10 cellular contexts compared by ENCODE assay signal in the genomic region with DNA sequence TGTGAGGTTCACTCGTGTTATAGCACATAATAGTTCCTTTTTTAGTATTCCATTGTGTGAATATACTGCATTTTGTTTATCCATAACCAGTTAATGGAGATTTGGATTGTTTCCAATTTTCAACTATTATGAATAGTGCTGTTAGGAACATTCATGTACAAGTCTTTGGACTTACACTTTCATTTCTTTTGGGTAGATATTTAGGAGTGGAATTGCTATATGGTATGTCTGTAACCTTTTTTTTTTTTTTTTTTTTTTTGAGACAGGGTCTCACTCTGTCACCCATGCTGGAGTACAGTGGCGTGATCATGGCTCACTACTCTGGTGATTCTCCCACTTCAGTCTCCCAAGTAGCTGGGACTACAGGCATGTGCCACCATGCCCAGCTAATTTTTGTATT. TPM values are rescaled to one million over a fixed set of nuclear protein-coding genes. Genes with fewer than 3 reads are reported as not detected.
DNase-seq lines count a peak whose midpoint lies in the region; ATAC-seq lines count a peak whose summit lies in the region.
"Not testable (repeated sequence)": the region's sequence is repeated elsewhere in the genome, so short reads cannot be mapped to it uniquely, and the experiment has no call there.
"Had no signal": no experiment of that assay in that cellular context is flagged by ENCODE, and none has a peak within 500 bp of the region (broad histone marks: within the 10 kb centered on the region; RNA-seq: fewer than 3 reads in every experiment).

No MANE protein-coding gene starts in this region.

- not testable (repeated sequence) for H3K4me3 ChIP-seq in CD4-positive, alpha-beta memory T cell (ENCODE audit: low read length in 2 of 2)

- peaks cover 39 to 59% (median 45%) of the 10 kb centered on the region in 4 donors for H3K4me1 Mint-ChIP-seq in CD4-positive, alpha-beta memory T cell
- peaks cover 46% of the 10 kb centered on the region for H3K4me1 Mint-ChIP-seq in T-helper 1 cell treated with Interleukin-12 subunit alpha and Interleukin-12 subunit beta and Interleukin-4 antibody, amounts not matched to agents 30 μg/mL and 1 μg/mL, for 36 hours (ENCODE audit: low read depth)
- H3K4me1 Mint-ChIP-seq in activated CD4-positive, alpha-beta memory T cell treated with anti-CD3 and anti-CD28 coated beads for 36 hours (ENCODE audit: low read depth) = peaks cover 81% of the 10 kb centered on the region
- peaks cover 91% of the 10 kb centered on the region for H3K4me1 Mint-ChIP-seq in activated T-cell treated with anti-CD3 and anti-CD28 coated beads, Interleukin-2, amount 50 U/mL, for 72 hours (ENCODE audit: low read depth)
- peaks cover 81% of the 10 kb centered on the region for H3K4me1 Mint-ChIP-seq in activated naive CD4-positive, alpha-beta T cell treated with anti-CD3 and anti-CD28 coated beads, Interleukin-2, amount 50 U/mL, for 24 hours
- H3K4me1 Mint-ChIP-seq in central memory CD8-positive, alpha-beta T cell = peaks cover 56% of the 10 kb centered on the region
- H3K4me1 Mint-ChIP-seq in naive thymus-derived CD8-positive, alpha-beta T cell = peaks cover 26 to 61% (median 52%) of the 10 kb centered on the region in 4 donors
- peaks cover 83% of the 10 kb centered on the region for H3K4me1 Mint-ChIP-seq in stimulated activated naive CD8-positive, alpha-beta T cell treated with anti-CD3 and anti-CD28 coated beads, Interleukin-15, amount 100 ng/mL, for 72 hours

- H3K27me3 ChIP-seq in CD4-positive, alpha-beta memory T cell (ENCODE audit: insufficient read depth, low read length) = not testable (repeated sequence)

- H3K4me1 ChIP-seq in CD4-positive, alpha-beta memory T cell (ENCODE audit: insufficient read depth, low read length) = peaks cover 62% of the 10 kb centered on the region

- H3K27ac Mint-ChIP-seq in CD4-positive, alpha-beta memory T cell = peak overlapping the region; percentile 95 to 100 (median 99)
- peak overlapping the region; percentile 92 for H3K27ac Mint-ChIP-seq in T-helper 1 cell treated with Interleukin-12 subunit alpha and Interleukin-12 subunit beta and Interleukin-4 antibody, amounts not matched to agents 30 μg/mL and 1 μg/mL, for 36 hours
- peak overlapping the region; percentile 96 for H3K27ac Mint-ChIP-seq in activated CD4-positive, alpha-beta memory T cell treated with anti-CD3 and anti-CD28 coated beads for 36 hours
- H3K27ac Mint-ChIP-seq in activated T-cell treated with anti-CD3 and anti-CD28 coated beads, Interleukin-2, amount 50 U/mL, for 72 hours = peak overlapping the region; percentile 92
- peak overlapping the region; percentile 100 for H3K27ac Mint-ChIP-seq in activated naive CD4-positive, alpha-beta T cell treated with anti-CD3 and anti-CD28 coated beads, Interleukin-2, amount 50 U/mL, for 24 hours
- peak overlapping the region; percentile 99 for H3K27ac Mint-ChIP-seq in central memory CD8-positive, alpha-beta T cell (ENCODE audit: low read depth)
- H3K27ac Mint-ChIP-seq in naive thymus-derived CD8-positive, alpha-beta T cell = peak overlapping the region; percentile 90 to 99 (median 96)
- peak overlapping the region; percentile 54 to 100 for H3K27ac Mint-ChIP-seq in stimulated activated naive CD8-positive, alpha-beta T cell treated with anti-CD3 and anti-CD28 coated beads, Interleukin-15, amount 100 ng/mL, for 72 hours

- H3K36me3 Mint-ChIP-seq in CD4-positive, alpha-beta memory T cell = peaks cover 3 to 21% of the 10 kb centered on the region in 2 donors
- H3K36me3 Mint-ChIP-seq in T-helper 1 cell treated with Interleukin-12 subunit alpha and Interleukin-12 subunit beta and Interleukin-4 antibody, amounts not matched to agents 30 μg/mL and 1 μg/mL, for 36 hours (ENCODE audit: low read depth) = peaks cover 28% of the 10 kb centered on the region
- peaks cover 51% of the 10 kb centered on the region for H3K36me3 Mint-ChIP-seq in activated CD4-positive, alpha-beta memory T cell treated with anti-CD3 and anti-CD28 coated beads for 36 hours
- H3K36me3 Mint-ChIP-seq in activated T-cell treated with anti-CD3 and anti-CD28 coated beads, Interleukin-2, amount 50 U/mL, for 72 hours (ENCODE audit: insufficient read depth in 2 of 2) = peaks cover 16 to 41% of the 10 kb centered on the region in 2 donors
- H3K36me3 Mint-ChIP-seq in activated naive CD4-positive, alpha-beta T cell treated with anti-CD3 and anti-CD28 coated beads, Interleukin-2, amount 50 U/mL, for 24 hours = peaks cover 28% of the 10 kb centered on the region
- H3K36me3 Mint-ChIP-seq in central memory CD8-positive, alpha-beta T cell (ENCODE audit: insufficient read depth) = peaks cover 33% of the 10 kb centered on the region
- not testable (repeated sequence) for H3K36me3 Mint-ChIP-seq in naive thymus-derived CD8-positive, alpha-beta T cell

- H3K4me3 Mint-ChIP-seq in CD4-positive, alpha-beta memory T cell = peak overlapping the region in 4 of 8 donors; percentile 47 to 77 (median 60)
- H3K4me3 Mint-ChIP-seq in T-helper 1 cell treated with Interleukin-12 subunit alpha and Interleukin-12 subunit beta and Interleukin-4 antibody, amounts not matched to agents 30 μg/mL and 1 μg/mL, for 36 hours = not testable (repeated sequence)
- peak overlapping the region; percentile 42 for H3K4me3 Mint-ChIP-seq in activated CD4-positive, alpha-beta memory T cell treated with anti-CD3 and anti-CD28 coated beads for 36 hours
- peak overlapping the region; percentile 62 to 66 for H3K4me3 Mint-ChIP-seq in activated T-cell treated with anti-CD3 and anti-CD28 coated beads, Interleukin-2, amount 50 U/mL, for 72 hours
- H3K4me3 Mint-ChIP-seq in activated naive CD4-positive, alpha-beta T cell treated with anti-CD3 and anti-CD28 coated beads, Interleukin-2, amount 50 U/mL, for 24 hours = peak overlapping the region; percentile 56
- peak overlapping the region; percentile 29 for H3K4me3 Mint-ChIP-seq in central memory CD8-positive, alpha-beta T cell
- H3K4me3 Mint-ChIP-seq in naive thymus-derived CD8-positive, alpha-beta T cell = peak overlapping the region in 4 of 10 donors; percentile 43 to 53 (median 50)
- peak overlapping the region; percentile 2 to 73 for H3K4me3 Mint-ChIP-seq in stimulated activated naive CD8-positive, alpha-beta T cell treated with anti-CD3 and anti-CD28 coated beads, Interleukin-15, amount 100 ng/mL, for 72 hours

- not testable (repeated sequence) for H3K36me3 ChIP-seq in CD4-positive, alpha-beta memory T cell (ENCODE audit: insufficient read depth, low read length)

- not testable (repeated sequence) for H3K9me3 Mint-ChIP-seq in CD4-positive, alpha-beta memory T cell; T-helper 1 cell treated with Interleukin-12 subunit alpha and Interleukin-12 subunit beta and Interleukin-4 antibody, amounts not matched to agents 30 μg/mL and 1 μg/mL, for 36 hours; activated CD4-positive, alpha-beta memory T cell treated with anti-CD3 and anti-CD28 coated beads for 36 hours; activated T-cell treated with anti-CD3 and anti-CD28 coated beads, Interleukin-2, amount 50 U/mL, for 72 hours; activated naive CD4-positive, alpha-beta T cell treated with anti-CD3 and anti-CD28 coated beads, Interleukin-2, amount 50 U/mL, for 24 hours; central memory CD8-positive, alpha-beta T cell; naive thymus-derived CD8-positive, alpha-beta T cell; stimulated activated naive CD8-positive, alpha-beta T cell treated with anti-CD3 and anti-CD28 coated beads, Interleukin-15, amount 100 ng/mL, for 72 hours

- peak overlapping the region; percentile 95 for H3K27ac ChIP-seq in CD4-positive, alpha-beta memory T cell (ENCODE audit: low read depth, low read length)

- not testable (repeated sequence) for ATAC-seq in activated T-cell treated with anti-CD3 and anti-CD28 coated beads, Interleukin-2, amount 50 U/mL, for 72 hours (replicated peaks in 1 of 2); central memory CD8-positive, alpha-beta T cell (replicated peaks; ENCODE audit: extremely low read depth, poor library complexity, severe bottlenecking); naive thymus-derived CD8-positive, alpha-beta T cell; stimulated activated naive CD8-positive, alpha-beta T cell treated with anti-CD3 and anti-CD28 coated beads, Interleukin-15, amount 100 ng/mL, for 72 hours

- not testable (repeated sequence) for H3K9me3 ChIP-seq in CD4-positive, alpha-beta memory T cell (ENCODE audit: control insufficient read depth in 1 of 2, low read length in 2 of 2)

- intact Hi-C loops in CD4-positive, alpha-beta memory T cell (cut with micrococcal nuclease) = not testable (repeated sequence)
- intact Hi-C loops in activated CD4-positive, alpha-beta memory T cell treated with anti-CD3 and anti-CD28 coated beads for 36 hours (cut with micrococcal nuclease) = loop anchor here (5.0 kb wide), 1 partner anchor 344 kb away; no protein-coding TSS in a partner anchor

- CTCF ChIA-PET in CD4-positive, alpha-beta memory T cell (lab: Charles Lee; ENCODE audit: partially characterized antibody); activated CD4-positive, alpha-beta memory T cell treated with anti-CD3 and anti-CD28 coated beads for 36 hours (lab: Charles Lee): not testable (repeated sequence)

- H3K27me3 Mint-ChIP-seq in CD4-positive, alpha-beta memory T cell; T-helper 1 cell treated with Interleukin-12 subunit alpha and Interleukin-12 subunit beta and Interleukin-4 antibody, amounts not matched to agents 30 μg/mL and 1 μg/mL, for 36 hours (ENCODE audit: low read depth); activated CD4-positive, alpha-beta memory T cell treated with anti-CD3 and anti-CD28 coated beads for 36 hours; activated T-cell treated with anti-CD3 and anti-CD28 coated beads, Interleukin-2, amount 50 U/mL, for 72 hours (ENCODE audit: low read depth); activated naive CD4-positive, alpha-beta T cell treated with anti-CD3 and anti-CD28 coated beads, Interleukin-2, amount 50 U/mL, for 24 hours; central memory CD8-positive, alpha-beta T cell; naive thymus-derived CD8-positive, alpha-beta T cell; stimulated activated naive CD8-positive, alpha-beta T cell treated with anti-CD3 and anti-CD28 coated beads, Interleukin-15, amount 100 ng/mL, for 72 hours: not testable (repeated sequence)

- POLR2A ChIA-PET in CD4-positive, alpha-beta memory T cell (lab: Charles Lee; ENCODE audit: partially characterized antibody) = interaction anchor here (1.7 to 2.5 kb wide), 2 partner anchors 9 to 71 kb away, joined by 4 to 10 read pairs; no protein-coding TSS in a partner anchor
- POLR2A ChIA-PET in activated CD4-positive, alpha-beta memory T cell treated with anti-CD3 and anti-CD28 coated beads for 36 hours (lab: Charles Lee) = interaction anchor here (0.8 kb wide), 2 partner anchors 9 to 185 kb away, joined by 3 to 4 read pairs; a partner anchor contains a TSS
- POLR2A ChIA-PET in naive thymus-derived CD8-positive, alpha-beta T cell (lab: Charles Lee) = interaction anchor here (0.6 to 0.7 kb wide), 4 partner anchors 10 to 292 kb away, joined by 3 to 8 read pairs (median 7); no protein-coding TSS in a partner anchor

- DNase-seq in CD4-positive, alpha-beta memory T cell; activated CD4-positive, alpha-beta memory T cell treated with anti-CD3 and anti-CD28 coated beads for 36 hours; activated T-cell treated with anti-CD3 and anti-CD28 coated beads, Interleukin-2, amount 50 U/mL, for 72 hours; central memory CD8-positive, alpha-beta T cell (ENCODE audit: low spot score in 2 of 2); naive thymus-derived CD8-positive, alpha-beta T cell; stimulated activated naive CD8-positive, alpha-beta T cell treated with anti-CD3 and anti-CD28 coated beads, Interleukin-15, amount 100 ng/mL, for 72 hours: not testable (repeated sequence)

RNA-seq across cellular contexts. Expression of a gene that starts 27.2 kb away (rescaled TPM):
- total RNA-seq in CD4-positive, alpha-beta memory T cell = 100 to 1,000 TPM; 143 to 153 TPM
- 1 to 10 TPM; 2.3 to 3.0 TPM for polyA plus RNA-seq in CD4-positive, alpha-beta memory T cell
- 100 to 1,000 TPM; 143 to 155 TPM for total RNA-seq in activated CD4-positive, alpha-beta memory T cell treated with anti-CD3 and anti-CD28 coated beads for 36 hours
- 100 to 1,000 TPM; 154 to 180 TPM for total RNA-seq in activated T-cell treated with anti-CD3 and anti-CD28 coated beads, Interleukin-2, amount 50 U/mL, for 72 hours
- 100 to 1,000 TPM; 147 to 157 TPM for total RNA-seq in naive thymus-derived CD8-positive, alpha-beta T cell
- polyA plus RNA-seq in naive thymus-derived CD8-positive, alpha-beta T cell = 1 to 10 TPM; 1.2 to 1.9 (median 1.4) TPM
- total RNA-seq: GM23248, RPMI7951 had no signal
- polyA plus RNA-seq: GM23248 had no signal
